Comparison of ENCODE assay signal across 1 cellular context in genomic region chr11:34358666-34359547, GRCh38.
TF ChIP-seq lines count a peak whose summit lies in the region.

No MANE protein-coding gene starts in this region.

TF ChIP-seq in HEK293, 187 proteins besides CTCF, POLR2A, EP300 and RAD21 (continued from another document and continues in another):
- TF ChIP-seq ZBTB44 (tag by site-specific recombination; IDR thresholded peaks at IDR 0.05) (no peak), ZNF747 (tag by site-specific recombination; IDR thresholded peaks at IDR 0.05) (no peak), ZNF624 (tag by site-specific recombination; IDR thresholded peaks at IDR 0.05) (no peak), ZNF175 (tag by site-specific recombination; IDR thresholded peaks at IDR 0.05) (no peak), ZXDB (tag by site-specific recombination; IDR thresholded peaks at IDR 0.05) (peak; percentile 40; the same call in 1 of the 2 replicates), GLIS1 (tag by site-specific recombination; IDR thresholded peaks at IDR 0.05) (peak; percentile 19; the same call in 1 of the 2 replicates), GLIS2 (tag by site-specific recombination; IDR thresholded peaks at IDR 0.05) (peak; percentile 72), ZNF223 (tag by site-specific recombination; IDR thresholded peaks at IDR 0.05) (peak; percentile 80; the same call in 1 of the 2 replicates), OVOL3 (tag by site-specific recombination; IDR thresholded peaks at IDR 0.05) (no peak), ZBTB26 (tag by site-specific recombination; optimal IDR thresholded peaks at IDR 0.05) (peak; percentile 67), ZNF248 (tag by site-specific recombination; IDR thresholded peaks at IDR 0.05) (no peak), ZNF146 (tag by site-specific recombination; IDR thresholded peaks at IDR 0.05) (no peak), ZNF544 (tag by site-specific recombination; IDR thresholded peaks at IDR 0.05) (no peak), ZNF280D (tag by site-specific recombination; IDR thresholded peaks at IDR 0.05) (no peak), ZNF510 (tag by site-specific recombination; IDR thresholded peaks at IDR 0.05; ENCODE audit: insufficient replicate concordance) (no peak), ZNF26 (tag by site-specific recombination; IDR thresholded peaks at IDR 0.05) (no peak), ZNF560 (tag by site-specific recombination; IDR thresholded peaks at IDR 0.05; ENCODE audit: borderline replicate concordance) (no peak), ZNF670 (tag by site-specific recombination; IDR thresholded peaks at IDR 0.05; ENCODE audit: low read depth) (no peak), ZNF660 (tag by site-specific recombination; IDR thresholded peaks at IDR 0.05) (0 out of 2 replicates have a peak, but pooled peaks have one; percentile 45), GFI1B (tag by site-specific recombination; IDR thresholded peaks at IDR 0.05) (no peak), SETDB1 (IDR thresholded peaks at IDR 0.05; ENCODE audit: insufficient read length, low read length) (no peak), ZFP37 (tag by site-specific recombination; IDR thresholded peaks at IDR 0.05) (peak; percentile 56; the same call in 1 of the 2 replicates), ZNF548 (tag by site-specific recombination; IDR thresholded peaks at IDR 0.05) (no peak), ZNF214 (tag by site-specific recombination; IDR thresholded peaks at IDR 0.05; ENCODE audit: borderline replicate concordance) (no peak), ZNF768 (tag by site-specific recombination; IDR thresholded peaks at IDR 0.05) (no peak), PBX3 (CRISPR knock-in tag; IDR thresholded peaks at IDR 0.05) (peak; percentile 36; the same call in 1 of the 2 replicates), ZNF596 (tag by site-specific recombination; IDR thresholded peaks at IDR 0.05) (0 out of 2 replicates have a peak, but pooled peaks have one; percentile 10), ZNF23 (tag by site-specific recombination; IDR thresholded peaks at IDR 0.05; ENCODE audit: borderline replicate concordance) (no peak), BCL6B (tag by site-specific recombination; IDR thresholded peaks at IDR 0.05) (no peak), ZNF777 (tag by site-specific recombination; IDR thresholded peaks at IDR 0.05; ENCODE audit: borderline replicate concordance) (no peak), KLF16 (tag by site-specific recombination; IDR thresholded peaks at IDR 0.05) (no peak), ZNF585B (tag by site-specific recombination; IDR thresholded peaks at IDR 0.05) (no peak), ZNF37A (tag by site-specific recombination; IDR thresholded peaks at IDR 0.05) (no peak), SP7 (tag by site-specific recombination; IDR thresholded peaks at IDR 0.05) (no peak; the same call in 1 of the 2 replicates), IKZF3 (tag by site-specific recombination; IDR thresholded peaks at IDR 0.05) (no peak), ZNF239 (tag by site-specific recombination; IDR thresholded peaks at IDR 0.05) (no peak), ZNF626 (tag by site-specific recombination; IDR thresholded peaks at IDR 0.05) (no peak), ZNF18 (tag by site-specific recombination; IDR thresholded peaks at IDR 0.05) (no peak), ZNF274 (IDR thresholded peaks at IDR 0.05; ENCODE audit: low read length) (no peak), ZNF274 (tag by site-specific recombination; IDR thresholded peaks at IDR 0.05; ENCODE audit: borderline replicate concordance) (no peak), ZFP41 (tag by site-specific recombination; IDR thresholded peaks at IDR 0.05; ENCODE audit: borderline replicate concordance) (no peak), OSR2 (tag by site-specific recombination; IDR thresholded peaks at IDR 0.05) (no peak), ZSCAN5A (tag by site-specific recombination; IDR thresholded peaks at IDR 0.05) (no peak), ZBTB1 (tag by site-specific recombination; IDR thresholded peaks at IDR 0.05) (no peak), HOXC10 (CRISPR knock-in tag; IDR thresholded peaks at IDR 0.05) (no peak), ZNF843 (tag by site-specific recombination; IDR thresholded peaks at IDR 0.05) (no peak), ZNF645 (tag by site-specific recombination; IDR thresholded peaks at IDR 0.05) (no peak), PRDM6 (tag by site-specific recombination; IDR thresholded peaks at IDR 0.05) (0 out of 2 replicates have a peak, but pooled peaks have one; percentile 18), YY2 (tag by site-specific recombination; IDR thresholded peaks at IDR 0.05) (0 out of 2 replicates have a peak, but pooled peaks have one; percentile 16), ZNF654 (tag by site-specific recombination; IDR thresholded peaks at IDR 0.05; ENCODE audit: low read depth) (peak; percentile 97)
